ENCODE assay signal across 23 cellular contexts in genomic region chrY:14373608-14374007, GRCh38.
"Had no signal": no experiment of that assay in that cellular context is flagged by ENCODE, and none has a peak within 500 bp of the region (broad histone marks: within the 10 kb centered on the region; RNA-seq: fewer than 3 reads in every experiment).

No MANE protein-coding gene starts in this region.

- H3K4me3 ChIP-seq: MG63, SJCRH30 had no signal

- H3K4me1 ChIP-seq: SJCRH30 had no signal

- H3K36me3 ChIP-seq: MG63, SJCRH30 had no signal

- H3K27ac ChIP-seq: RWPE1, SJCRH30 had no signal

- H3K9me3 ChIP-seq: MG63, SJCRH30 had no signal

- FAIRE-seq: HepG2 had no signal

- H3K27me3 ChIP-seq: MG63, SJCRH30 had no signal

- DNase-seq: IMR-90, Karpas-422, KG1, MG63, NCI-H1092, NCI-H1105 treated with DMSO at 0.1 percent for 48 hours, NCI-H1417 treated with DMSO at 0.1 percent for 48 hours, NCI-H146, NCI-H1694 treated with DMSO at 0.1 percent for 48 hours, NCI-H1930, NCI-H2081, NCI-H2107, NCI-H345, NCI-H510A, NCI-H524 treated with DMSO at 0.1 percent for 48 hours, NCI-H69, NCI-H774, SHP77 treated with DMSO at 0.1 percent for 48 hours, SJCRH30 had no signal

- ATAC-seq: HepG2, Right ventricle myocardium inferior, SK-N-SH treated with all-trans-retinoic acid at 6 μM for 48 hours had no signal
